1 cellular context compared by ENCODE assay signal in the genomic region with DNA sequence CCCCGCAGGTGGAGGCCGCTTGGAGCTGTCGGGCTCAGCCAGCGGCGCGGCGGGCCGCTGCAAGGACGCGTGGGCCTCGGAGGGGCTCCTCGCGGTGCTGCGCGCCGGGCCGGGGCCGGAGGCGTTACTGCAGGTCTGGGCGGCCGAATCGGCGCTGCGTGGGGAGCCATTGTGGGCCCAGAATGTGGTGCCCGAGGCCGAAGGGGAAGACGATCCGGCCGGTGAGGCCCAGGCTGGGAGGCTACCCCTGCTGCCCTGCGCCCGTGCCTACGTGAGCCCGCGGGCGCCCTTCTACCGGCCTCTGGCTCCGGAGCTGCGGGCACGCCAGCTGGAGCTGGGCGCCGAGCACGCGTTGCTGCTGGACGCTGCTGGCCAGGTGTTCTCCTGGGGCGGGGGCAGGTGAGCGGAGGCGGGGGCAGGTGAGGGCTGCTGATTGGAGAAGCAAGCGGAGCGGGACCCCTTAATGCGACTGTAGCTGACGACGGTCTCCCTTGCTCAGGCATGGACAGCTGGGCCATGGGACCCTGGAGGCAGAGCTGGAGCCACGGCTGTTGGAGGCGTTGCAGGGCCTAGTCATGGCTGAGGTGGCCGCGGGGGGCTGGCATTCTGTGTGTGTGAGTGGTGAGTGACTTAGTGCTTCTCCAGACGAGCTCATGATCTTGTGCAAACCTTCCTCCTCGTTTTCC.
TF ChIP-seq lines count a peak whose summit lies in the region.

No MANE protein-coding gene starts in this region.

TF ChIP-seq in SK-N-SH, 30 proteins besides CTCF, POLR2A, EP300 and RAD21 (continued from another document):
- TF ChIP-seq, protein P1, sequence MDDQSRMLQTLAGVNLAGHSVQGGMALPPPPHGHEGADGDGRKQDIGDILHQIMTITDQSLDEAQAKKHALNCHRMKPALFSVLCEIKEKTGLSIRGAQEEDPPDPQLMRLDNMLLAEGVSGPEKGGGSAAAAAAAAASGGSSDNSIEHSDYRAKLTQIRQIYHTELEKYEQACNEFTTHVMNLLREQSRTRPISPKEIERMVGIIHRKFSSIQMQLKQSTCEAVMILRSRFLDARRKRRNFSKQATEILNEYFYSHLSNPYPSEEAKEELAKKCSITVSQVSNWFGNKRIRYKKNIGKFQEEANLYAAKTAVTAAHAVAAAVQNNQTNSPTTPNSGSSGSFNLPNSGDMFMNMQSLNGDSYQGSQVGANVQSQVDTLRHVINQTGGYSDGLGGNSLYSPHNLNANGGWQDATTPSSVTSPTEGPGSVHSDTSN (IDR thresholded peaks at IDR 0.05): no peak
- TF ChIP-seq, protein P2, sequence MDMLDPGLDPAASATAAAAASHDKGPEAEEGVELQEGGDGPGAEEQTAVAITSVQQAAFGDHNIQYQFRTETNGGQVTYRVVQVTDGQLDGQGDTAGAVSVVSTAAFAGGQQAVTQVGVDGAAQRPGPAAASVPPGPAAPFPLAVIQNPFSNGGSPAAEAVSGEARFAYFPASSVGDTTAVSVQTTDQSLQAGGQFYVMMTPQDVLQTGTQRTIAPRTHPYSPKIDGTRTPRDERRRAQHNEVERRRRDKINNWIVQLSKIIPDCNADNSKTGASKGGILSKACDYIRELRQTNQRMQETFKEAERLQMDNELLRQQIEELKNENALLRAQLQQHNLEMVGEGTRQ (IDR thresholded peaks at IDR 0.05; ENCODE audit: borderline replicate concordance, low read depth, low read length): no peak
- TF ChIP-seq FOXJ3 (CRISPR knock-in tag; IDR thresholded peaks at IDR 0.05) (no peak), ELF1 (IDR thresholded peaks at IDR 0.05) (no peak), NFIC (IDR thresholded peaks at IDR 0.05; ENCODE audit: borderline replicate concordance) (no peak), POLR2AphosphoS5 (IDR thresholded peaks at IDR 0.05; ENCODE audit: low read depth, low read length) (no peak), TAF1 (IDR thresholded peaks at IDR 0.05; ENCODE audit: borderline replicate concordance, low read depth, low read length) (no peak), EZH2phosphoT487 (IDR thresholded peaks at IDR 0.05; ENCODE audit: borderline replicate concordance, low read depth) (no peak), NRF1 (IDR thresholded peaks at IDR 0.05; ENCODE audit: low read depth, low read length) (no peak), GABPA (IDR thresholded peaks at IDR 0.05; ENCODE audit: low read depth) (no peak), TCF12 (IDR thresholded peaks at IDR 0.05) (no peak), FOXM1 (IDR thresholded peaks at IDR 0.05; ENCODE audit: low read depth) (no peak), RXRA (IDR thresholded peaks at IDR 0.05; ENCODE audit: borderline replicate concordance, low read depth) (no peak), MEF2A (IDR thresholded peaks at IDR 0.05; ENCODE audit: borderline replicate concordance, low read depth) (no peak), RCOR1 (IDR thresholded peaks at IDR 0.05; ENCODE audit: low read length) (no peak), TEAD4 (IDR thresholded peaks at IDR 0.05; ENCODE audit: borderline replicate concordance, insufficient read depth) (no peak)
- TF ChIP-seq, protein P3, sequence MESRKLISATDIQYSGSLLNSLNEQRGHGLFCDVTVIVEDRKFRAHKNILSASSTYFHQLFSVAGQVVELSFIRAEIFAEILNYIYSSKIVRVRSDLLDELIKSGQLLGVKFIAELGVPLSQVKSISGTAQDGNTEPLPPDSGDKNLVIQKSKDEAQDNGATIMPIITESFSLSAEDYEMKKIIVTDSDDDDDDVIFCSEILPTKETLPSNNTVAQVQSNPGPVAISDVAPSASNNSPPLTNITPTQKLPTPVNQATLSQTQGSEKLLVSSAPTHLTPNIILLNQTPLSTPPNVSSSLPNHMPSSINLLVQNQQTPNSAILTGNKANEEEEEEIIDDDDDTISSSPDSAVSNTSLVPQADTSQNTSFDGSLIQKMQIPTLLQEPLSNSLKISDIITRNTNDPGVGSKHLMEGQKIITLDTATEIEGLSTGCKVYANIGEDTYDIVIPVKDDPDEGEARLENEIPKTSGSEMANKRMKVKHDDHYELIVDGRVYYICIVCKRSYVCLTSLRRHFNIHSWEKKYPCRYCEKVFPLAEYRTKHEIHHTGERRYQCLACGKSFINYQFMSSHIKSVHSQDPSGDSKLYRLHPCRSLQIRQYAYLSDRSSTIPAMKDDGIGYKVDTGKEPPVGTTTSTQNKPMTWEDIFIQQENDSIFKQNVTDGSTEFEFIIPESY (IDR thresholded peaks at IDR 0.05; ENCODE audit: borderline replicate concordance, low read depth): no peak
- TF ChIP-seq, protein P4, sequence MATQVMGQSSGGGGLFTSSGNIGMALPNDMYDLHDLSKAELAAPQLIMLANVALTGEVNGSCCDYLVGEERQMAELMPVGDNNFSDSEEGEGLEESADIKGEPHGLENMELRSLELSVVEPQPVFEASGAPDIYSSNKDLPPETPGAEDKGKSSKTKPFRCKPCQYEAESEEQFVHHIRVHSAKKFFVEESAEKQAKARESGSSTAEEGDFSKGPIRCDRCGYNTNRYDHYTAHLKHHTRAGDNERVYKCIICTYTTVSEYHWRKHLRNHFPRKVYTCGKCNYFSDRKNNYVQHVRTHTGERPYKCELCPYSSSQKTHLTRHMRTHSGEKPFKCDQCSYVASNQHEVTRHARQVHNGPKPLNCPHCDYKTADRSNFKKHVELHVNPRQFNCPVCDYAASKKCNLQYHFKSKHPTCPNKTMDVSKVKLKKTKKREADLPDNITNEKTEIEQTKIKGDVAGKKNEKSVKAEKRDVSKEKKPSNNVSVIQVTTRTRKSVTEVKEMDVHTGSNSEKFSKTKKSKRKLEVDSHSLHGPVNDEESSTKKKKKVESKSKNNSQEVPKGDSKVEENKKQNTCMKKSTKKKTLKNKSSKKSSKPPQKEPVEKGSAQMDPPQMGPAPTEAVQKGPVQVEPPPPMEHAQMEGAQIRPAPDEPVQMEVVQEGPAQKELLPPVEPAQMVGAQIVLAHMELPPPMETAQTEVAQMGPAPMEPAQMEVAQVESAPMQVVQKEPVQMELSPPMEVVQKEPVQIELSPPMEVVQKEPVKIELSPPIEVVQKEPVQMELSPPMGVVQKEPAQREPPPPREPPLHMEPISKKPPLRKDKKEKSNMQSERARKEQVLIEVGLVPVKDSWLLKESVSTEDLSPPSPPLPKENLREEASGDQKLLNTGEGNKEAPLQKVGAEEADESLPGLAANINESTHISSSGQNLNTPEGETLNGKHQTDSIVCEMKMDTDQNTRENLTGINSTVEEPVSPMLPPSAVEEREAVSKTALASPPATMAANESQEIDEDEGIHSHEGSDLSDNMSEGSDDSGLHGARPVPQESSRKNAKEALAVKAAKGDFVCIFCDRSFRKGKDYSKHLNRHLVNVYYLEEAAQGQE (IDR thresholded peaks at IDR 0.05; ENCODE audit: low read depth, low read length): no peak
